Comparison of ENCODE assay signal across 8 cellular contexts in the genomic region with DNA sequence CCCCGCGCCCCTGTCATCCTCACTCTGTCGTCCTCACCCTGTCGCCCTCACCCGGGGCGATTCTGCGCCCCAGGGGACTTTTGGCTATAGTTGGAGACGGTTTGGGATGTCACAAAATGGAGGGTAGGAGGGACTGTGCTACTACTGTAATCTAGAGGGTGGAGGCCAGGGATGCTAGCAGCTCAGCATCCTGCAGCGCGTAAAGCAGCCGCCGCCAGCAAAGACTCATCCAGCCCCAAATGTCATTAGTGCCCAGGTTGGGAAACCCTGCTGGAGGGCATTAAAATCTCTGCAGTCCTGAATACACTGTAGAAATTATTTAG. TPM values are rescaled to one million over a fixed set of nuclear protein-coding genes. Genes with fewer than 3 reads are reported as not detected.
DNase-seq lines count a peak whose midpoint lies in the region; ATAC-seq, FAIRE-seq and TF ChIP-seq lines count a peak whose summit lies in the region.

No MANE protein-coding gene starts in this region.

- H3K36me3 ChIP-seq in ES-I3 (ENCODE audit: insufficient read depth, low read length) (peaks cover 16% of the 10 kb centered on the region), HUES48 (ENCODE audit: control insufficient read depth, insufficient read depth, low read length) (peaks cover 26% of the 10 kb centered on the region), bronchial epithelial cell (ENCODE audit: control insufficient read depth, insufficient read depth, low read length) (peaks cover 11% of the 10 kb centered on the region), mesodermal cell (ENCODE audit: control insufficient read depth, insufficient read depth, low read length) (peaks cover 43% of the 10 kb centered on the region)

- no peak for TF ChIP-seq CTCF in bronchial epithelial cell (IDR thresholded peaks at IDR 0.05; ENCODE audit: insufficient read depth, low read length, severe bottlenecking)

- ATAC-seq in GM18858 (IDR thresholded peaks at IDR 0.05; ENCODE audit: unreplicated experiment) (no peak), HG03469 (IDR thresholded peaks at IDR 0.05; ENCODE audit: unreplicated experiment) (no peak)

- H3K27me3 ChIP-seq in HUES48 (ENCODE audit: control insufficient read depth, insufficient read depth, low read length) (no peaks in the 10 kb centered on the region), bronchial epithelial cell (ENCODE audit: control insufficient read depth, insufficient read depth, low read length) (no peaks in the 10 kb centered on the region)

- no peak for FAIRE-seq in bronchial epithelial cell (lab: Jason Lieb, UNC)

- H3K4me3 ChIP-seq in HUES48 (ENCODE audit: low read depth, low read length), result peak overlapping the region; percentile 85
- H3K4me3 ChIP-seq in bronchial epithelial cell (ENCODE audit: low read depth, low read length), result peak overlapping the region; percentile 95
- H3K4me3 ChIP-seq in mesodermal cell (ENCODE audit: extremely low read depth, insufficient read depth, low read length, poor library complexity, severe bottlenecking), result peak overlapping the region; percentile 97

- H3K9ac ChIP-seq in ES-I3 (ENCODE audit: low read depth, low read length) (peak overlapping the region; percentile 97), HUES48 (ENCODE audit: low read depth, low read length) (peak overlapping the region; percentile 62; the same call in 1 of the 2 replicates)

- WGBS in mesodermal cell (ENCODE audit: insufficient coverage in 2 of 2), 2 experiments, result 2 to 4% methylated on average over 6 to 7 of the region's 12 CpGs

- H3K4me1 ChIP-seq in ES-I3 (ENCODE audit: insufficient read depth, low read length) (no peaks in the 10 kb centered on the region; the same call in 1 of the 2 replicates), HUES48 (ENCODE audit: control insufficient read depth, insufficient read depth, low read length) (peaks cover 4% of the 10 kb centered on the region; the same call in 1 of the 2 replicates), mesodermal cell (ENCODE audit: control insufficient read depth, insufficient read depth, low read length, poor library complexity, severe bottlenecking) (no peaks in the 10 kb centered on the region)

- H3K27ac ChIP-seq in HUES48 (ENCODE audit: low read depth, low read length) (peak overlapping the region; percentile 85), mesodermal cell (ENCODE audit: low read depth, low read length, severe bottlenecking) (peak overlapping the region; percentile 80)

- DNase-seq in bronchial epithelial cell (ENCODE audit: low read depth) (no peak), NCI-H2171 (lab: John Stamatoyannopoulos, UW) (no peak)
- DNase-seq in stimulated activated naive CD4-positive, alpha-beta T cell (lab: John Stamatoyannopoulos, UW), result no peak

- H3K9me3 ChIP-seq in ES-I3 (ENCODE audit: control insufficient read depth, insufficient read depth, low read length) (no peaks in the 10 kb centered on the region), HUES48 (ENCODE audit: control insufficient read depth, insufficient read depth, low read length) (peaks cover 17% of the 10 kb centered on the region), mesodermal cell (ENCODE audit: control insufficient read depth, low read length) (peaks cover 3% of the 10 kb centered on the region)

RNA-seq across cellular contexts. Expression of gene ZNF557, which starts 0.4 kb away (rescaled TPM):
- total RNA-seq in bronchial epithelial cell, result 11.6 and 14.0 TPM in 2 replicates
- 4.0 TPM for polyA plus RNA-seq in mesodermal cell (2013, experiment 1 of 2)
- polyA plus RNA-seq in mesodermal cell (2013, experiment 2 of 2), result 3.8 TPM

RNA-seq across cellular contexts. Expression of gene MBD3L3, which starts 11.4 kb away (rescaled TPM):
- total RNA-seq in bronchial epithelial cell, result not detected in 2 replicates
- polyA plus RNA-seq in mesodermal cell (2013, experiment 1 of 2), result not detected
- polyA plus RNA-seq in mesodermal cell (2013, experiment 2 of 2), result not detected

RNA-seq across cellular contexts. Expression of gene MBD3L2, which starts 20.7 kb away (rescaled TPM):
- total RNA-seq in bronchial epithelial cell, result not detected in 2 replicates
- not detected for polyA plus RNA-seq in mesodermal cell (2013, experiment 1 of 2)
- polyA plus RNA-seq in mesodermal cell (2013, experiment 2 of 2), result not detected

RNA-seq across cellular contexts. Expression of gene MBD3L4, which starts 29.9 kb away (rescaled TPM):
- not detected in 2 replicates for total RNA-seq in bronchial epithelial cell
- polyA plus RNA-seq in mesodermal cell (2013, experiment 1 of 2), result not detected
- polyA plus RNA-seq in mesodermal cell (2013, experiment 2 of 2), result not detected

RNA-seq across cellular contexts. Expression of gene MBD3L5, which starts 39.5 kb away (rescaled TPM):
- total RNA-seq in bronchial epithelial cell, result not detected in 2 replicates
- polyA plus RNA-seq in mesodermal cell (2013, experiment 1 of 2), result not detected
- not detected for polyA plus RNA-seq in mesodermal cell (2013, experiment 2 of 2)
